In the genomic region with DNA sequence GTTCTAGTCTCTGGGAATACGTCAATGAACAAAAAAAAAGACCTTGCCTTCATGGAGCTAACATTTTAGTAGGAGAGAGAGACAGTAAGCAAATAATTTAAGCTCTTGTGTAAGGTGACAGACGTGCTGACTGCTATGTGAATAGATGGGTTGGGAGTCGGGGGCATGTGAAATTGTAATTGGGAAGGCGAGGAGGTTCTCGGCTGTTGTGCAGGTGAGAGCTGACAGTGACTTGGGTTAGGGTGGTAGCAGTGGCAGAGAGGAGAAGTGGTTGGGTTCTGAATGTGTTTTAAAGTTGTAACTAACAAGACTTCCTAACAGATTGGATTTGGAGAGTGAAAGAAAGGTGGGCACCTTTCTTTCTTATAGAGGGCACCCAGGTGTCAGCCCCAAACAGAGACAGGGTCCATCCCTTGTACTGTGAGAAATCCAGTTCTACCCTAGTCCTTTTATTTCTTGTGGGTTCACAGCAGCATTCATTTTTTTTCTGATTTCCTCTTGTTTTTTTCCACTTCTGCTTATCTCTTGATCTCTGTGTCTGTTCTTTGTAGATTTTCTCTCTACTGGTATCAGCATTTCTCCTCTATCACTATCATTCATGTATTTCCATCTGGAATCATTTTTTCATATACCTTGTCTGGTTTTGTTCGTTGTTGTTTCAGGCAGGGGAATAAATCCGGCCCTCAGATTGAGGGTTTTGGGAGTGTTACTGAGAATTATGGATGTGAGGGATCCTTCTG, we compare ENCODE assay signal across 17 cellular contexts. TPM values are rescaled to one million over a fixed set of nuclear protein-coding genes. Genes with fewer than 3 reads are reported as not detected.
"Had no signal": no experiment of that assay in that cellular context is flagged by ENCODE, and none has a peak within 500 bp of the region (broad histone marks: within the 10 kb centered on the region; RNA-seq: fewer than 3 reads in every experiment).

No MANE protein-coding gene starts in this region.

- H3K9me3 ChIP-seq: sigmoid colon, transverse colon had no signal

- H3K27ac Mint-ChIP-seq: activated CD4-positive, alpha-beta memory T cell treated with anti-CD3 and anti-CD28 coated beads, Interleukin-2, amount 10 ng/mL, durations not matched to agents 7 days and 5 days had no signal

- ATAC-seq: activated CD4-positive, CD25-positive, alpha-beta regulatory T cell treated with anti-CD3 and anti-CD28 coated beads, Interleukin-2, amount 50 U/mL, for 24 hours; activated T-cell treated with anti-CD3 and anti-CD28 coated beads, Interleukin-2, amount 50 U/mL, for 72 hours; esophagus mucosa had no signal

- H3K4me3 Mint-ChIP-seq: activated CD4-positive, alpha-beta memory T cell treated with anti-CD3 and anti-CD28 coated beads, Interleukin-2, amount 10 ng/mL, durations not matched to agents 7 days and 5 days; activated T-cell treated with anti-CD3 and anti-CD28 coated beads, Interleukin-2, amount 50 U/mL, for 72 hours; brain; dendritic cell treated with granulocyte-macrophage colony-stimulating factor and Interleukin-4, amounts not matched to agents 40 ng/mL and 50 ng/mL, for 4 days had no signal

- H3K27ac ChIP-seq: sigmoid colon, transverse colon had no signal

- H3K4me1 ChIP-seq: sigmoid colon, transverse colon had no signal

- H3K36me3 ChIP-seq: sigmoid colon, transverse colon had no signal

- H3K27me3 ChIP-seq: sigmoid colon, transverse colon had no signal

- H3K4me3 ChIP-seq: lung, sigmoid colon, transverse colon had no signal

- H3K36me3 Mint-ChIP-seq: naive thymus-derived CD8-positive, alpha-beta T cell had no signal

- H3K27me3 Mint-ChIP-seq: activated CD4-positive, alpha-beta memory T cell treated with anti-CD3 and anti-CD28 coated beads, Interleukin-2, amount 10 ng/mL, durations not matched to agents 7 days and 5 days; brain; dendritic cell treated with granulocyte-macrophage colony-stimulating factor and Interleukin-4, amounts not matched to agents 40 ng/mL and 50 ng/mL, for 4 days; naive thymus-derived CD8-positive, alpha-beta T cell had no signal

- DNase-seq: activated CD4-positive, alpha-beta memory T cell treated with anti-CD3 and anti-CD28 coated beads, Interleukin-2, amount 10 ng/mL, durations not matched to agents 7 days and 5 days; activated naive CD4-positive, alpha-beta T cell treated with Interleukin-2 at 50 U/mL for 16 hours; activated T-cell treated with anti-CD3 and anti-CD28 coated beads, Interleukin-2, amount 50 U/mL, for 72 hours; amygdala; naive thymus-derived CD8-positive, alpha-beta T cell; occipital lobe; sigmoid colon; stimulated activated CD4-positive, alpha-beta T cell treated with anti-CD3 and anti-CD28 coated beads, Interleukin-2, amount 100 ng/mL, for 24 hours; substantia nigra; transverse colon had no signal

- H3K9me3 Mint-ChIP-seq: activated CD4-positive, alpha-beta memory T cell treated with anti-CD3 and anti-CD28 coated beads, Interleukin-2, amount 10 ng/mL, durations not matched to agents 7 days and 5 days; activated T-cell treated with anti-CD3 and anti-CD28 coated beads, Interleukin-2, amount 50 U/mL, for 72 hours; brain; dendritic cell treated with granulocyte-macrophage colony-stimulating factor and Interleukin-4, amounts not matched to agents 40 ng/mL and 50 ng/mL, for 4 days; naive thymus-derived CD8-positive, alpha-beta T cell had no signal

RNA-seq across cellular contexts. Expression of gene MYLK2, which starts 15.4 kb away (rescaled TPM):
- total RNA-seq: mononuclear cell; naive thymus-derived CD8-positive, alpha-beta T cell had no signal
- polyA plus RNA-seq: naive thymus-derived CD8-positive, alpha-beta T cell had no signal

RNA-seq across cellular contexts. Expression of gene FOXS1, which starts 41.7 kb away (rescaled TPM):
- total RNA-seq: activated CD4-positive, alpha-beta memory T cell treated with anti-CD3 and anti-CD28 coated beads, Interleukin-2, amount 10 ng/mL, durations not matched to agents 7 days and 5 days; activated T-cell treated with anti-CD3 and anti-CD28 coated beads, Interleukin-2, amount 50 U/mL, for 72 hours; mononuclear cell; naive thymus-derived CD8-positive, alpha-beta T cell; pulmonary artery endothelial cell; sigmoid colon had no signal
- polyA plus RNA-seq: naive thymus-derived CD8-positive, alpha-beta T cell had no signal
